Comparison of ENCODE assay signal across 10 cellular contexts in the genomic region with DNA sequence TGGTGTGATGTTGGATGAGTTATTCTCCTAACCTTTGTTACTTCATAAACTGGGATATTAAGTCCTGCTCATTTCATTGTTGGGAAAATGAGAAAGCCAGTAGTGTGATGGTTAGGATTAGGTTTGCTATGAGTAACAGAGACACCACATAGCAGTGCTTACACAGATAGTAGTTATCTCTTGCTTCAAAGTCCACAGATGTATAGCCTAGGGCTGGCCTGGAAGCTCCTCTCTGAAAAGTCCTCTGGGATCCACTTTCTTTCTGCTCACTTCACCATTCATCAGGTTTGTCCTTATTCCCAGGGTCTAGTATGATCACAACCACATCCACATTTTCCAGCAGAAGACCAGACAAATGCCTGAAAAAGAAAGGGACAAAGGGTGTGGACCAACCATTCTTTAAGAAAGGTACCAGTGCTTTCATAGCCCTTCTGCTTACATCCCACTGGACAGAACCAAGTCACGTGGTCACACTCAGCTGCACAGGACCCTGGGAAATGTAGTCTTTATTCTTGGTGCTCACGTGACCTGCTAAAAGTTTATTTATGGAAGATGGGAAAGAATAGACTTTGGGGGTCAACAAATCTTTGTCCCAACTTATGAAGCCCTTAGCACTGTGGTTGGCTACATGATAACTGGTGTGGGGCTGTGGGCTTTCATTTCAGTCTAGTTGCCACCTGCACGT.
DNase-seq lines count a peak whose midpoint lies in the region; ATAC-seq lines count a peak whose summit lies in the region.
"Had no signal": no experiment of that assay in that cellular context is flagged by ENCODE, and none has a peak within 500 bp of the region (broad histone marks: within the 10 kb centered on the region; RNA-seq: fewer than 3 reads in every experiment).

No MANE protein-coding gene starts in this region.

- no peaks in the 10 kb centered on the region for H3K9me3 ChIP-seq in adipocyte (ENCODE audit: control insufficient read depth, low read length)

- no peaks in the 10 kb centered on the region for H3K4me1 ChIP-seq in adipocyte (ENCODE audit: control insufficient read depth, insufficient read depth, low read length)

- DNase-seq in SIG-M5 treated with dmso at 0.1 percent for 504 hours (lab: John Stamatoyannopoulos, UW; ENCODE audit: unreplicated experiment) (peak; percentile 16), SIG-M5 (lab: John Stamatoyannopoulos, UW) (no peak), adipocyte (ENCODE audit: low read depth) (peak; percentile 7), SKM-1 (lab: John Stamatoyannopoulos, UW; ENCODE audit: unreplicated experiment) (no peak), NCI-H1436 treated with DMSO at 0.1 percent for 48 hours (lab: John Stamatoyannopoulos, UW) (no peak)
- no peak for DNase-seq in stimulated activated naive B cell treated with anti-CD40 and anti-IgM and Interleukin-4, amounts not matched to agents 10 μg/mL and 1 μg/mL and 100 μg/mL, for 72 hours
- DNase-seq: activated naive CD8-positive, alpha-beta T cell treated with anti-CD3 and anti-CD28 coated beads, Interleukin-2, amount 50 U/mL, for 24 hours; AML-193 had no signal

- no peaks in the 10 kb centered on the region for H3K4me1 Mint-ChIP-seq in stimulated activated naive B cell treated with anti-CD40 and anti-IgM and Interleukin-4, amounts not matched to agents 10 μg/mL and 1 μg/mL and 100 μg/mL, for 72 hours

- H3K27ac Mint-ChIP-seq in stimulated activated naive B cell treated with anti-CD40 and anti-IgM and Interleukin-4, amounts not matched to agents 10 μg/mL and 1 μg/mL and 100 μg/mL, for 72 hours, result no peak overlapping the region
- H3K27ac Mint-ChIP-seq: activated naive CD8-positive, alpha-beta T cell treated with anti-CD3 and anti-CD28 coated beads, Interleukin-2, amount 50 U/mL, for 24 hours had no signal

- H3K9ac ChIP-seq in adipocyte (ENCODE audit: low read length), result no peak overlapping the region

- ATAC-seq in HG02938 (IDR thresholded peaks at IDR 0.05; ENCODE audit: unreplicated experiment) (peak; percentile 62), HG03039 (IDR thresholded peaks at IDR 0.05; ENCODE audit: unreplicated experiment) (no peak)
- ATAC-seq in stimulated activated naive B cell treated with anti-CD40 and anti-IgM and Interleukin-4, amounts not matched to agents 10 μg/mL and 1 μg/mL and 100 μg/mL, for 72 hours (replicated peaks), result peak; percentile 42 to 57
- ATAC-seq: activated naive CD8-positive, alpha-beta T cell treated with anti-CD3 and anti-CD28 coated beads, Interleukin-2, amount 50 U/mL, for 24 hours had no signal

- H3K27me3 ChIP-seq in adipocyte (replicated peaks; ENCODE audit: control insufficient read depth, insufficient read depth, low read length), result peaks cover 5% of the 10 kb centered on the region

- peaks cover 14 to 17% of the 10 kb centered on the region in 2 donors for H3K27me3 Mint-ChIP-seq in stimulated activated naive B cell treated with anti-CD40 and anti-IgM and Interleukin-4, amounts not matched to agents 10 μg/mL and 1 μg/mL and 100 μg/mL, for 72 hours

- no peaks in the 10 kb centered on the region for H3K36me3 ChIP-seq in adipocyte (ENCODE audit: control insufficient read depth, insufficient read depth, low read length, severe bottlenecking)

- no peak overlapping the region for H3K4me3 Mint-ChIP-seq in stimulated activated naive B cell treated with anti-CD40 and anti-IgM and Interleukin-4, amounts not matched to agents 10 μg/mL and 1 μg/mL and 100 μg/mL, for 72 hours
- H3K4me3 Mint-ChIP-seq: activated naive CD8-positive, alpha-beta T cell treated with anti-CD3 and anti-CD28 coated beads, Interleukin-2, amount 50 U/mL, for 24 hours had no signal

- H3K36me3 Mint-ChIP-seq in stimulated activated naive B cell treated with anti-CD40 and anti-IgM and Interleukin-4, amounts not matched to agents 10 μg/mL and 1 μg/mL and 100 μg/mL, for 72 hours, result no peaks in the 10 kb centered on the region

- H3K4me3 ChIP-seq in adipocyte (ENCODE audit: low read length), result no peak overlapping the region

- no peaks in the 10 kb centered on the region for H3K9me3 Mint-ChIP-seq in stimulated activated naive B cell treated with anti-CD40 and anti-IgM and Interleukin-4, amounts not matched to agents 10 μg/mL and 1 μg/mL and 100 μg/mL, for 72 hours
- H3K9me3 Mint-ChIP-seq: activated naive CD8-positive, alpha-beta T cell treated with anti-CD3 and anti-CD28 coated beads, Interleukin-2, amount 50 U/mL, for 24 hours had no signal

Comparison
In these comparisons a context has a peak if more than half of its experiments do, and no peak if none do; other contexts are left out.
1. DNase-seq: peak in SIG-M5 treated with dmso at 0.1 percent for 504 hours (single experiment) and adipocyte (single experiment); none in SIG-M5 (single experiment), stimulated activated naive B cell treated with anti-CD40 and anti-IgM and Interleukin-4, amounts not matched to agents 10 μg/mL and 1 μg/mL and 100 μg/mL, for 72 hours (single experiment), SKM-1 (single experiment) and NCI-H1436 treated with DMSO at 0.1 percent for 48 hours (single experiment).